1 cellular context compared by ENCODE assay signal in genomic region chr11:64245797-64246623, GRCh38.
TF ChIP-seq lines count a peak whose summit lies in the region.

No MANE protein-coding gene starts in this region.

TF ChIP-seq in HEK293, 187 proteins besides CTCF, POLR2A, EP300 and RAD21 (continued from another document and continues in another):
- TF ChIP-seq PRDM2 (tag by site-specific recombination; IDR thresholded peaks at IDR 0.05; ENCODE audit: borderline replicate concordance) (no peak), REST (tag by site-specific recombination; IDR thresholded peaks at IDR 0.05) (no peak), ZNF777 (tag by site-specific recombination; IDR thresholded peaks at IDR 0.05; ENCODE audit: borderline replicate concordance) (no peak), EGR2 (tag by site-specific recombination; IDR thresholded peaks at IDR 0.05; ENCODE audit: low read depth) (peak; percentile 48; the same call in 1 of the 2 replicates), ZNF580 (tag by site-specific recombination; IDR thresholded peaks at IDR 0.05) (no peak), BCL11B (tag by site-specific recombination; IDR thresholded peaks at IDR 0.05; ENCODE audit: low read depth) (no peak), ZNF366 (tag by site-specific recombination; conservative IDR thresholded peaks at IDR 0.05) (no peak), ZNF747 (tag by site-specific recombination; IDR thresholded peaks at IDR 0.05) (no peak), ZNF529 (tag by site-specific recombination; IDR thresholded peaks at IDR 0.05; ENCODE audit: insufficient replicate concordance) (no peak), KLF10 (tag by site-specific recombination; IDR thresholded peaks at IDR 0.05) (0 out of 2 replicates have a peak, but pooled peaks have one; percentile 2), ZNF449 (tag by site-specific recombination; IDR thresholded peaks at IDR 0.05) (no peak), ZNF521 (tag by site-specific recombination; IDR thresholded peaks at IDR 0.05) (no peak), ZNF311 (tag by site-specific recombination; IDR thresholded peaks at IDR 0.05; ENCODE audit: borderline replicate concordance) (no peak), ZNF837 (tag by site-specific recombination; IDR thresholded peaks at IDR 0.05) (no peak), AEBP2 (tag by site-specific recombination; IDR thresholded peaks at IDR 0.05; ENCODE audit: borderline replicate concordance) (no peak), BCL11A (tag by site-specific recombination; IDR thresholded peaks at IDR 0.05; ENCODE audit: low read depth) (peak; percentile 57; the same call in 1 of the 2 replicates), ZBTB17 (tag by site-specific recombination; IDR thresholded peaks at IDR 0.05) (peak; percentile 54), ZNF362 (tag by site-specific recombination; IDR thresholded peaks at IDR 0.05) (no peak), ZSCAN5A (tag by site-specific recombination; IDR thresholded peaks at IDR 0.05) (peak; percentile 98; the same call in 1 of the 2 replicates), ZNF629 (tag by site-specific recombination; IDR thresholded peaks at IDR 0.05) (0 out of 2 replicates have a peak, but pooled peaks have one; percentile 36), ZNF488 (tag by site-specific recombination; IDR thresholded peaks at IDR 0.05) (no peak), GLIS1 (tag by site-specific recombination; IDR thresholded peaks at IDR 0.05) (peak; percentile 90), ZSCAN30 (tag by site-specific recombination; IDR thresholded peaks at IDR 0.05) (0 out of 2 replicates have a peak, but pooled peaks have one; percentile 36), ZNF654 (tag by site-specific recombination; IDR thresholded peaks at IDR 0.05; ENCODE audit: low read depth) (no peak), FEZF1 (tag by site-specific recombination; IDR thresholded peaks at IDR 0.05) (no peak), PRDM10 (tag by site-specific recombination; IDR thresholded peaks at IDR 0.05) (peak; percentile 67), KLF1 (tag by site-specific recombination; IDR thresholded peaks at IDR 0.05) (peak; percentile 99), ZNF350 (tag by site-specific recombination; IDR thresholded peaks at IDR 0.05) (no peak), ZNF660 (tag by site-specific recombination; IDR thresholded peaks at IDR 0.05) (no peak), KLF7 (tag by site-specific recombination; IDR thresholded peaks at IDR 0.05; ENCODE audit: borderline replicate concordance) (peak; percentile 25; the same call in 1 of the 2 replicates), ZNF621 (tag by site-specific recombination; IDR thresholded peaks at IDR 0.05) (no peak), ZNF18 (tag by site-specific recombination; IDR thresholded peaks at IDR 0.05) (no peak), ZNF175 (tag by site-specific recombination; IDR thresholded peaks at IDR 0.05) (no peak), OSR2 (tag by site-specific recombination; IDR thresholded peaks at IDR 0.05) (no peak), ZBTB7A (tag by site-specific recombination; IDR thresholded peaks at IDR 0.05; ENCODE audit: low read depth) (no peak; the same call in 1 of the 2 replicates), ZNF658 (tag by site-specific recombination; IDR thresholded peaks at IDR 0.05) (no peak), ZNF157 (tag by site-specific recombination; IDR thresholded peaks at IDR 0.05) (no peak)
